Comparison of ENCODE assay signal across 8 cellular contexts in the genomic region with DNA sequence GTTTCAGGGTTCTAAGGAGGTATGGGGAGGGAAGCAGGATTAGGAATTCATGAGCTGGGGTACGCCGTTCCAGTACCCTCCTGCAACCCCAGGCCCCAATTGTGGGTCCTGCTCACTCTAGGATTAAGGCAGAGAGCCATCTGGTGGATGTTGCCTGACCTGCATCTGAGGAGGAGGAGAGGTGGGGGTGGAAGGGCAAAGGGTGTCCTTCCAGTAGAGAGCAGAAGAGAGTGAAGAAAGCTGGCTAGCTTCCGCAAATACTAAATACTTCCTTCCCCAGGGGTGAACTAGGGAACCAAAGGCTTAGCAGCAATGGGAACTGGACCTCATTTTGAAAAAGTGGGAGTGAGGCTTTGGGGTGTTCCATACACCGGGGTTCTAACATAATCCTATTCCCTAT. TPM values are rescaled to one million over a fixed set of nuclear protein-coding genes. Genes with fewer than 3 reads are reported as not detected.
A peak's percentile ranks its signal among the peaks of the same experiment; 100 is the strongest.
DNase-seq lines count a peak whose midpoint lies in the region; ATAC-seq and TF ChIP-seq lines count a peak whose summit lies in the region.

No MANE protein-coding gene starts in this region.

- DNase-seq in CD14-positive monocyte (ENCODE audit: low spot score) (peak; percentile 83), HAP-1 (ENCODE audit: low spot score in 2 of 2) (peak; percentile 68 to 84), NCI-H774 (lab: John Stamatoyannopoulos, UW) (peak; percentile 7), mesothelial cell of epicardium (ENCODE audit: low spot score in 2 of 2, unreplicated experiment in 2 of 2) (peak in 1 of 2 experiments; percentile 59), NK-92 (lab: John Stamatoyannopoulos, UW; ENCODE audit: unreplicated experiment) (no peak)
- peak; percentile 82 for DNase-seq in activated CD8-positive, alpha-beta memory T cell treated with anti-CD3 and anti-CD28 coated beads for 24 hours
- peak; percentile 57 to 60 (median 57) for DNase-seq in effector memory CD8-positive, alpha-beta T cell
- peak; percentile 35 to 75 for DNase-seq in stimulated activated effector memory CD8-positive, alpha-beta T cell treated with anti-CD3 and anti-CD28 coated beads, Interleukin-12 subunit alpha, Interleukin-12 subunit beta, amount 100 ng/mL, for 72 hours (ENCODE audit: low spot score in 2 of 2)

- H3K4me3 Mint-ChIP-seq in CD14-positive monocyte: peak overlapping the region in 1 of 2 donors; percentile 37
- H3K4me3 Mint-ChIP-seq in effector memory CD8-positive, alpha-beta T cell: no peak overlapping the region
- H3K4me3 Mint-ChIP-seq in mesothelial cell of epicardium: no peak overlapping the region
- no peak overlapping the region for H3K4me3 Mint-ChIP-seq in stimulated activated effector memory CD8-positive, alpha-beta T cell treated with anti-CD3 and anti-CD28 coated beads, Interleukin-12 subunit alpha, Interleukin-12 subunit beta, amount 100 ng/mL, for 72 hours

- intact Hi-C loops in CD14-positive monocyte (cut with micrococcal nuclease): loop anchor here (2.0 to 5.0 kb wide), 4 partner anchors 20 to 114 kb away; no protein-coding TSS in a partner anchor

- TF ChIP-seq CTCF in CD14-positive monocyte (IDR thresholded peaks at IDR 0.05) (peak; percentile 96), mesothelial cell of epicardium (IDR thresholded peaks at IDR 0.05; ENCODE audit: unreplicated experiment) (no peak)

- H3K27me3 Mint-ChIP-seq in CD14-positive monocyte (ENCODE audit: low read depth in 3 of 3) (peaks cover 0 to 2% (median 0%) of the 10 kb centered on the region in 3 donors), mesothelial cell of epicardium (ENCODE audit: low read depth) (no peaks in the 10 kb centered on the region)
- no peaks in the 10 kb centered on the region for H3K27me3 Mint-ChIP-seq in effector memory CD8-positive, alpha-beta T cell

- in situ Hi-C loops in HAP-1 (cut with MboI; ENCODE audit: low sequenced_read_pairs): loop anchor here (5.0 kb wide), 1 partner anchor 64 kb away; no protein-coding TSS in a partner anchor

- peak; percentile 93 for ATAC-seq in effector memory CD8-positive, alpha-beta T cell (replicated peaks)
- ATAC-seq in stimulated activated effector memory CD8-positive, alpha-beta T cell treated with anti-CD3 and anti-CD28 coated beads, Interleukin-12 subunit alpha, Interleukin-12 subunit beta, amount 100 ng/mL, for 72 hours: peak; percentile 82

- no peak overlapping the region for H3K4me3 ChIP-seq in HAP-1

- peaks cover 35% of the 10 kb centered on the region for H3K36me3 ChIP-seq in HAP-1 (replicated peaks)

- no peaks in the 10 kb centered on the region for H3K9me3 Mint-ChIP-seq in CD14-positive monocyte
- H3K9me3 Mint-ChIP-seq in effector memory CD8-positive, alpha-beta T cell: no peaks in the 10 kb centered on the region
- H3K9me3 Mint-ChIP-seq in mesothelial cell of epicardium: no peaks in the 10 kb centered on the region
- no peaks in the 10 kb centered on the region for H3K9me3 Mint-ChIP-seq in stimulated activated effector memory CD8-positive, alpha-beta T cell treated with anti-CD3 and anti-CD28 coated beads, Interleukin-12 subunit alpha, Interleukin-12 subunit beta, amount 100 ng/mL, for 72 hours

- peaks cover 31% of the 10 kb centered on the region for H3K4me1 Mint-ChIP-seq in CD14-positive monocyte
- H3K4me1 Mint-ChIP-seq in effector memory CD8-positive, alpha-beta T cell (ENCODE audit: low read depth in 2 of 2): no peaks in the 10 kb centered on the region
- no peaks in the 10 kb centered on the region for H3K4me1 Mint-ChIP-seq in mesothelial cell of epicardium
- H3K4me1 Mint-ChIP-seq in stimulated activated effector memory CD8-positive, alpha-beta T cell treated with anti-CD3 and anti-CD28 coated beads, Interleukin-12 subunit alpha, Interleukin-12 subunit beta, amount 100 ng/mL, for 72 hours: peaks cover 11% of the 10 kb centered on the region

- H3K4me1 ChIP-seq in HAP-1: no peaks in the 10 kb centered on the region

- H3K27me3 ChIP-seq in HAP-1 (ENCODE audit: low read depth): no peaks in the 10 kb centered on the region

- no peaks in the 10 kb centered on the region for H3K9me3 ChIP-seq in HAP-1

- H3K27ac Mint-ChIP-seq in CD14-positive monocyte (peak overlapping the region; percentile 68 to 96 (median 87)), mesothelial cell of epicardium (peak overlapping the region; percentile 7)
- H3K27ac Mint-ChIP-seq in effector memory CD8-positive, alpha-beta T cell: peak overlapping the region; percentile 11 to 23
- peak overlapping the region; percentile 70 for H3K27ac Mint-ChIP-seq in stimulated activated effector memory CD8-positive, alpha-beta T cell treated with anti-CD3 and anti-CD28 coated beads, Interleukin-12 subunit alpha, Interleukin-12 subunit beta, amount 100 ng/mL, for 72 hours

- peaks cover 59 to 60% of the 10 kb centered on the region in 2 donors for H3K36me3 Mint-ChIP-seq in CD14-positive monocyte
- peaks cover 9% of the 10 kb centered on the region for H3K36me3 Mint-ChIP-seq in effector memory CD8-positive, alpha-beta T cell (ENCODE audit: insufficient read depth)
- peaks cover 3% of the 10 kb centered on the region for H3K36me3 Mint-ChIP-seq in mesothelial cell of epicardium
- peaks cover 22% of the 10 kb centered on the region for H3K36me3 Mint-ChIP-seq in stimulated activated effector memory CD8-positive, alpha-beta T cell treated with anti-CD3 and anti-CD28 coated beads, Interleukin-12 subunit alpha, Interleukin-12 subunit beta, amount 100 ng/mL, for 72 hours

RNA-seq across cellular contexts. Expression of a gene that starts 10.6 kb away (rescaled TPM):
- polyA plus RNA-seq in CD14-positive monocyte: 1 to 10 TPM; 1.6 to 1.9 TPM
- total RNA-seq in mesothelial cell of epicardium: 3.0 to 5.2 TPM (median 4.3 TPM) in 3 replicates

RNA-seq across cellular contexts. Expression of a gene that starts 10.9 kb away (rescaled TPM):
- 10 to 100 TPM in 1 of 2 donors, 1 to 10 TPM in 1; 4.1 to 12.4 TPM for polyA plus RNA-seq in CD14-positive monocyte
- 317 to 334 TPM (median 327 TPM) in 3 replicates for total RNA-seq in mesothelial cell of epicardium

RNA-seq across cellular contexts. Expression of a gene that starts 11.8 kb away (rescaled TPM):
- polyA plus RNA-seq in CD14-positive monocyte: 100 to 1,000 TPM; 256 to 292 TPM
- total RNA-seq in mesothelial cell of epicardium: 69.1 to 76.5 TPM (median 74.2 TPM) in 3 replicates

RNA-seq across cellular contexts. Expression of a gene that starts 14.4 kb away (rescaled TPM):
- polyA plus RNA-seq in CD14-positive monocyte: not detected
- not detected in 3 replicates for total RNA-seq in mesothelial cell of epicardium

RNA-seq across cellular contexts. Expression of a gene that starts 21.2 kb away (rescaled TPM):
- polyA plus RNA-seq in CD14-positive monocyte: 100 to 1,000 TPM in 1 of 2 donors, 10 to 100 TPM in 1; 94.8 to 112 TPM
- 39.3 to 39.5 TPM (median 39.4 TPM) in 3 replicates for total RNA-seq in mesothelial cell of epicardium

Comparison
In these comparisons a context has a peak if more than half of its experiments do, and no peak if none do; other contexts are left out.
1. H3K27ac Mint-ChIP-seq: peak in every context shown above with its lines; median percentile 87 in CD14-positive monocyte; 70 in stimulated activated effector memory CD8-positive, alpha-beta T cell treated with anti-CD3 and anti-CD28 coated beads, Interleukin-12 subunit alpha, Interleukin-12 subunit beta, amount 100 ng/mL, for 72 hours; 17 in effector memory CD8-positive, alpha-beta T cell; 7 in mesothelial cell of epicardium.